In genomic region chr12:62654558-62655241, GRCh38 we compare ENCODE assay signal across 25 cellular contexts.
DNase-seq lines count a peak whose midpoint lies in the region; ATAC-seq and TF ChIP-seq lines count a peak whose summit lies in the region.
"Had no signal": no experiment of that assay in that cellular context is flagged by ENCODE, and none has a peak within 500 bp of the region (broad histone marks: within the 10 kb centered on the region; RNA-seq: fewer than 3 reads in every experiment).

No MANE protein-coding gene starts in this region.

- H3K27ac ChIP-seq in BLaER1 treated with 17β-estradiol and CSF1 and Interleukin-3, amounts not matched to agents 10 nM and 100 nM = no peak overlapping the region
- no peak overlapping the region for H3K27ac ChIP-seq in brain microvascular endothelial cell
- no peak overlapping the region for H3K27ac ChIP-seq in transverse colon
- H3K27ac ChIP-seq: breast epithelium, KMS-11, SJSA1, upper lobe of right lung had no signal

- no peaks in the 10 kb centered on the region; a peak in 1 of 22 replicates for H3K9me3 ChIP-seq in BLaER1 treated with 17β-estradiol and CSF1 and Interleukin-3, amounts not matched to agents 10 nM and 100 nM (replicated peaks in 1 of 11)
- no peaks in the 10 kb centered on the region for H3K9me3 ChIP-seq in transverse colon
- H3K9me3 ChIP-seq: breast epithelium, Caco-2, SJSA1, upper lobe of right lung had no signal

- no peak for TF ChIP-seq EP300 in transverse colon (IDR thresholded peaks at IDR 0.05; ENCODE audit: low read depth)

- no peaks in the 10 kb centered on the region for H3K27me3 ChIP-seq in BLaER1 treated with 17β-estradiol and CSF1 and Interleukin-3, amounts not matched to agents 10 nM and 100 nM
- no peaks in the 10 kb centered on the region for H3K27me3 ChIP-seq in brain microvascular endothelial cell (replicated peaks)
- H3K27me3 ChIP-seq in transverse colon = no peaks in the 10 kb centered on the region
- H3K27me3 ChIP-seq: breast epithelium, SJSA1, upper lobe of right lung had no signal

- H3K36me3 Mint-ChIP-seq in WTC11 = peaks cover 12% of the 10 kb centered on the region
- peaks cover 4% of the 10 kb centered on the region for H3K36me3 Mint-ChIP-seq in natural killer cell treated with Interleukin-12 subunit alpha and Interleukin-12 subunit beta and Interleukin-15 and Interleukin-18, amount 100 ng/mL, for 72 hours

- DNase-seq in HK-2 (ENCODE audit: unreplicated experiment) (peak; percentile 17), WTC11 (ENCODE audit: low spot score) (no peak), brain microvascular endothelial cell (no peak), transverse colon (no peak)
- no peak for DNase-seq in natural killer cell treated with Interleukin-12 subunit alpha and Interleukin-12 subunit beta and Interleukin-15 and Interleukin-18, amount 100 ng/mL, for 72 hours (ENCODE audit: low spot score)
- DNase-seq in activated naive CD4-positive, alpha-beta T cell treated with anti-CD3 and anti-CD28 coated beads, Interleukin-2, amount 50 U/mL, for 16 hours = no peak
- DNase-seq: activated CD4-positive, alpha-beta T cell treated with anti-CD3 and anti-CD28 coated beads for 36 hours; activated T-cell treated with anti-CD3 and anti-CD28 coated beads, Interleukin-2, amount 50 U/mL, for 48 hours; Caco-2; DMS79; naive B cell; NCI-H1694; NCI-H446 treated with DMSO at 0.1 percent for 48 hours; RPMI8226; stimulated activated CD4-positive, alpha-beta T cell treated with anti-CD3 and anti-CD28 coated beads, Interleukin-1b, Interleukin-23, amount 100 ng/mL, for 48 hours; upper lobe of right lung had no signal

- peaks cover 66% of the 10 kb centered on the region for H3K27me3 Mint-ChIP-seq in WTC11 (ENCODE audit: low read depth)
- H3K27me3 Mint-ChIP-seq in natural killer cell treated with Interleukin-12 subunit alpha and Interleukin-12 subunit beta and Interleukin-15 and Interleukin-18, amount 100 ng/mL, for 72 hours = peaks cover 27 to 42% of the 10 kb centered on the region in 2 donors
- H3K27me3 Mint-ChIP-seq: activated CD4-positive, alpha-beta T cell treated with anti-CD3 and anti-CD28 coated beads for 36 hours had no signal

- no peaks in the 10 kb centered on the region for H3K9me3 Mint-ChIP-seq in WTC11
- no peaks in the 10 kb centered on the region for H3K9me3 Mint-ChIP-seq in natural killer cell treated with Interleukin-12 subunit alpha and Interleukin-12 subunit beta and Interleukin-15 and Interleukin-18, amount 100 ng/mL, for 72 hours
- H3K9me3 Mint-ChIP-seq: mesothelial cell of epicardium; T-helper 1 cell treated with Interleukin-12 subunit alpha and Interleukin-12 subunit beta and Interleukin-4 antibody, amounts not matched to agents 30 μg/mL and 1 μg/mL, for 36 hours had no signal

- in situ Hi-C loops in brain microvascular endothelial cell (cut with HindIII; ENCODE audit: low pct_ligation_motif_present, low sequenced_read_pairs) (no loop called here), transverse colon (cut with MboI; ENCODE audit: low pct_ligation_motif_present in 1 of 4, low pct_unique_long_range_greater_than_20kb in 1 of 4, low sequenced_read_pairs in 3 of 4) (no loop called here)

- no peaks in the 10 kb centered on the region for H3K36me3 ChIP-seq in BLaER1 treated with 17β-estradiol and CSF1 and Interleukin-3, amounts not matched to agents 10 nM and 100 nM
- H3K36me3 ChIP-seq in brain microvascular endothelial cell (replicated peaks) = no peaks in the 10 kb centered on the region
- H3K36me3 ChIP-seq in transverse colon = no peaks in the 10 kb centered on the region
- H3K36me3 ChIP-seq: breast epithelium, SJSA1, upper lobe of right lung had no signal

- peak overlapping the region in 8 of 11 experiments; percentile 4 to 48 (median 35); a peak in 11 of 22 replicates for H3K4me2 ChIP-seq in BLaER1 treated with 17β-estradiol and CSF1 and Interleukin-3, amounts not matched to agents 10 nM and 100 nM
- H3K4me2 ChIP-seq: KMS-11, smooth muscle cell had no signal

- intact Hi-C loops in transverse colon (cut with DNase I; ENCODE audit: low total_unique reads) = no loop called here

- WGBS in transverse colon (ENCODE audit: low coverage in 1 of 2), 2 donors = 92 to 97% methylated on average over 11 to 17 of the region's 17 CpGs

- ATAC-seq in WTC11 (no peak), GM18502 (IDR thresholded peaks at IDR 0.05; ENCODE audit: poor library complexity, unreplicated experiment) (no peak)
- peak; percentile 70 to 75 for ATAC-seq in natural killer cell treated with Interleukin-12 subunit alpha and Interleukin-12 subunit beta and Interleukin-15 and Interleukin-18, amount 100 ng/mL, for 72 hours
- ATAC-seq: activated CD4-positive, alpha-beta T cell treated with anti-CD3 and anti-CD28 coated beads for 36 hours; upper lobe of right lung had no signal

- H3K27ac Mint-ChIP-seq in WTC11 = 0 out of 2 replicates have a peak overlapping the region, but pooled peaks have one; percentile 79
- H3K27ac Mint-ChIP-seq in natural killer cell treated with Interleukin-12 subunit alpha and Interleukin-12 subunit beta and Interleukin-15 and Interleukin-18, amount 100 ng/mL, for 72 hours = no peak overlapping the region
- H3K27ac Mint-ChIP-seq: activated CD4-positive, alpha-beta T cell treated with anti-CD3 and anti-CD28 coated beads for 36 hours; B cell; mesothelial cell of epicardium; T-helper 1 cell treated with Interleukin-12 subunit alpha and Interleukin-12 subunit beta and Interleukin-4 antibody, amounts not matched to agents 30 μg/mL and 1 μg/mL, for 36 hours had no signal

- TF ChIP-seq POLR2A in transverse colon (IDR thresholded peaks at IDR 0.05) = no peak

- CTCF ChIA-PET in WTC11 (lab: Charles Lee) = interaction anchor here (0.5 to 1.0 kb wide), 3 partner anchors 27 to 140 kb away, joined by 3 read pairs; no protein-coding TSS in a partner anchor

- peaks cover 0 to 12% (median 8%) of the 10 kb centered on the region in 10 experiments; a peak in 12 of 20 replicates for H3K4me1 ChIP-seq in BLaER1 treated with 17β-estradiol and CSF1 and Interleukin-3, amounts not matched to agents 10 nM and 100 nM
- no peaks in the 10 kb centered on the region for H3K4me1 ChIP-seq in transverse colon
- H3K4me1 ChIP-seq: Caco-2, upper lobe of right lung had no signal

- POLR2A ChIA-PET in WTC11 (lab: Charles Lee) = interaction anchor here (0.9 kb wide), 1 partner anchor 40 kb away, joined by 3 read pairs; no protein-coding TSS in a partner anchor

- peak overlapping the region; percentile 45 for H3K4me3 Mint-ChIP-seq in WTC11
- H3K4me3 Mint-ChIP-seq in natural killer cell treated with Interleukin-12 subunit alpha and Interleukin-12 subunit beta and Interleukin-15 and Interleukin-18, amount 100 ng/mL, for 72 hours = no peak overlapping the region
- H3K4me3 Mint-ChIP-seq: activated CD4-positive, alpha-beta T cell treated with anti-CD3 and anti-CD28 coated beads for 36 hours; B cell; mesothelial cell of epicardium; naive B cell; T-helper 1 cell treated with Interleukin-12 subunit alpha and Interleukin-12 subunit beta and Interleukin-4 antibody, amounts not matched to agents 30 μg/mL and 1 μg/mL, for 36 hours had no signal

- TF ChIP-seq CTCF in WTC11 (IDR thresholded peaks at IDR 0.05) (no peak), brain microvascular endothelial cell (IDR thresholded peaks at IDR 0.05; ENCODE audit: low read depth, low read length, missing control alignments) (no peak), transverse colon (IDR thresholded peaks at IDR 0.05) (no peak)

- H3K9ac ChIP-seq in BLaER1 treated with 17β-estradiol and CSF1 and Interleukin-3, amounts not matched to agents 10 nM and 100 nM = no peak overlapping the region
- H3K9ac ChIP-seq: KMS-11 had no signal

- H4K20me1 ChIP-seq in BLaER1 treated with 17β-estradiol and CSF1 and Interleukin-3, amounts not matched to agents 10 nM and 100 nM = no peaks in the 10 kb centered on the region

- no peak overlapping the region for H3K4me3 ChIP-seq in BLaER1 treated with 17β-estradiol and CSF1 and Interleukin-3, amounts not matched to agents 10 nM and 100 nM
- H3K4me3 ChIP-seq in brain microvascular endothelial cell (ENCODE audit: low read depth, low read length) (no peak overlapping the region), transverse colon (no peak overlapping the region)
- H3K4me3 ChIP-seq: breast epithelium, SJSA1, smooth muscle cell, upper lobe of right lung had no signal

- peaks cover 89% of the 10 kb centered on the region for H3K4me1 Mint-ChIP-seq in WTC11
- H3K4me1 Mint-ChIP-seq in natural killer cell treated with Interleukin-12 subunit alpha and Interleukin-12 subunit beta and Interleukin-15 and Interleukin-18, amount 100 ng/mL, for 72 hours (ENCODE audit: low read depth in 2 of 2) = peaks cover 8 to 9% of the 10 kb centered on the region in 2 donors
- H3K4me1 Mint-ChIP-seq: B cell had no signal

TF ChIP-seq in WTC11, 78 proteins besides CTCF, POLR2A, EP300 and RAD21 (continues in another document):
- TF ChIP-seq ZNF425 (CRISPR knock-in tag; conservative IDR thresholded peaks at IDR 0.05) (no peak), SP1 (CRISPR knock-in tag; conservative IDR thresholded peaks at IDR 0.05) (no peak), ATF2 (CRISPR knock-in tag; IDR thresholded peaks at IDR 0.05; ENCODE audit: borderline replicate concordance, low read depth) (no peak), CREM (CRISPR knock-in tag; IDR thresholded peaks at IDR 0.05) (no peak)

Comparison
In these comparisons a context has a peak if more than half of its experiments do, and no peak if none do; other contexts are left out.
1. ATAC-seq: peak in natural killer cell treated with Interleukin-12 subunit alpha and Interleukin-12 subunit beta and Interleukin-15 and Interleukin-18, amount 100 ng/mL, for 72 hours (2 of 2); none in WTC11 (single experiment) and GM18502 (single experiment).